In genomic region chr16:166375-167116, GRCh38 we compare ENCODE assay signal across 19 cellular contexts. TPM values are rescaled to one million over a fixed set of nuclear protein-coding genes. Genes with fewer than 3 reads are reported as not detected.
DNase-seq lines count a peak whose midpoint lies in the region; ATAC-seq, FAIRE-seq and TF ChIP-seq lines count a peak whose summit lies in the region.
"Had no signal": no experiment of that assay in that cellular context is flagged by ENCODE, and none has a peak within 500 bp of the region (broad histone marks: within the 10 kb centered on the region; RNA-seq: fewer than 3 reads in every experiment).

No MANE protein-coding gene starts in this region.

- H3K4me3 Mint-ChIP-seq in stimulated activated naive CD8-positive, alpha-beta T cell treated with anti-CD3 and anti-CD28 coated beads, Interleukin-15, Interleukin-2, amounts not matched to agents 100 ng/mL and 50 ng/mL, for 24 hours = peak overlapping the region; percentile 30
- peak overlapping the region; percentile 54 for H3K4me3 Mint-ChIP-seq in WTC11

- no peak for TF ChIP-seq CTCF in WTC11 (IDR thresholded peaks at IDR 0.05)

- no peaks in the 10 kb centered on the region for H3K36me3 Mint-ChIP-seq in stimulated activated naive CD8-positive, alpha-beta T cell treated with anti-CD3 and anti-CD28 coated beads, Interleukin-15, Interleukin-2, amounts not matched to agents 100 ng/mL and 50 ng/mL, for 24 hours (ENCODE audit: low read depth)
- H3K36me3 Mint-ChIP-seq in WTC11 = no peaks in the 10 kb centered on the region

- H3K27me3 Mint-ChIP-seq in stimulated activated naive CD8-positive, alpha-beta T cell treated with anti-CD3 and anti-CD28 coated beads, Interleukin-15, Interleukin-2, amounts not matched to agents 100 ng/mL and 50 ng/mL, for 24 hours = peaks cover 50% of the 10 kb centered on the region
- H3K27me3 Mint-ChIP-seq in WTC11 (ENCODE audit: low read depth) = peaks cover 87% of the 10 kb centered on the region

- no peak for FAIRE-seq in frontal cortex (lab: Jason Lieb, UNC)

- ATAC-seq in stimulated activated naive CD8-positive, alpha-beta T cell treated with anti-CD3 and anti-CD28 coated beads, Interleukin-15, Interleukin-2, amounts not matched to agents 100 U/mL and 50 U/mL, for 24 hours = no peak
- ATAC-seq in WTC11 = no peak
- no peak for ATAC-seq in GM19324 (IDR thresholded peaks at IDR 0.05; ENCODE audit: low FRiP score, unreplicated experiment)
- ATAC-seq: sciatic nerve, upper lobe of right lung had no signal

- no peak overlapping the region for H3K27ac Mint-ChIP-seq in stimulated activated naive CD8-positive, alpha-beta T cell treated with anti-CD3 and anti-CD28 coated beads, Interleukin-15, Interleukin-2, amounts not matched to agents 100 ng/mL and 50 ng/mL, for 24 hours
- no peak overlapping the region for H3K27ac Mint-ChIP-seq in WTC11

- POLR2A ChIA-PET in WTC11 (lab: Charles Lee) = no interaction called here

- no peaks in the 10 kb centered on the region for H3K9me3 Mint-ChIP-seq in stimulated activated naive CD8-positive, alpha-beta T cell treated with anti-CD3 and anti-CD28 coated beads, Interleukin-15, Interleukin-2, amounts not matched to agents 100 ng/mL and 50 ng/mL, for 24 hours
- H3K9me3 Mint-ChIP-seq in WTC11 = no peaks in the 10 kb centered on the region

- H3K4me1 Mint-ChIP-seq in stimulated activated naive CD8-positive, alpha-beta T cell treated with anti-CD3 and anti-CD28 coated beads, Interleukin-15, Interleukin-2, amounts not matched to agents 100 ng/mL and 50 ng/mL, for 24 hours (ENCODE audit: low read depth) = peaks cover 16% of the 10 kb centered on the region
- peaks cover 23% of the 10 kb centered on the region for H3K4me1 Mint-ChIP-seq in WTC11

- CTCF ChIA-PET in WTC11 (lab: Charles Lee) = interaction anchor here (0.7 to 2.0 kb wide), 8 partner anchors 14 to 196 kb away, joined by 3 to 5 read pairs (median 4); partner anchors contain the start of gene HBQ1

- no peak for DNase-seq in stimulated activated naive CD8-positive, alpha-beta T cell treated with anti-CD3 and anti-CD28 coated beads, Interleukin-15, Interleukin-2, amounts not matched to agents 100 U/mL and 50 U/mL, for 24 hours
- DNase-seq in WTC11 (ENCODE audit: low spot score) (no peak), iPS-NIHi7 (ENCODE audit: extremely low spot score) (peak; percentile 13), SK-N-DZ (ENCODE audit: low spot score) (no peak), GM19240 (ENCODE audit: insufficient read length, low spot score) (no peak), frontal cortex (ENCODE audit: low spot score in 2 of 2) (no peak)
- DNase-seq: activated CD4-positive, alpha-beta T cell treated with anti-CD3 and anti-CD28 coated beads, Interleukin-2, amount 50 U/mL, for 48 hours; aorta; dermis blood vessel endothelial cell; DMS153; hypothalamus; NCI-H1105; NCI-H226; SJCRH30; upper lobe of right lung had no signal

TF ChIP-seq in WTC11, 78 proteins besides CTCF, POLR2A, EP300 and RAD21:
- TF ChIP-seq ZNF263 (CRISPR knock-in tag; IDR thresholded peaks at IDR 0.05; ENCODE audit: low read depth) (peak; percentile 80; the same call in 1 of the 2 replicates), CREB1 (CRISPR knock-in tag; IDR thresholded peaks at IDR 0.05) (no peak), SP1 (CRISPR knock-in tag; conservative IDR thresholded peaks at IDR 0.05) (0 out of 2 replicates have a peak, but pooled peaks have one; percentile 14)

RNA-seq across cellular contexts. Expression of gene HBM, which starts 0.8 kb away (rescaled TPM):
- not detected in 3 replicates for total RNA-seq in WTC11 (2021)
- polyA plus RNA-seq in SK-N-DZ (2014; cell fraction: cytosol; rRNA removed) = not detected in 2 replicates
- not detected in 2 replicates for polyA plus RNA-seq in SK-N-DZ (2014; cell fraction: nucleus; rRNA removed)
- total RNA-seq in frontal cortex = 29.3 TPM
- total RNA-seq: dermis blood vessel endothelial cell, HT1080, SJCRH30, upper lobe of right lung had no signal
- polyA plus RNA-seq: aorta had no signal

RNA-seq across cellular contexts. Expression of gene HBA2, which starts 6.1 kb away (rescaled TPM):
- 1.8 to 2.6 TPM (median 2.4 TPM) in 3 replicates for total RNA-seq in WTC11 (2021)
- 0.55 TPM in 1 of 2 replicates, not detected in the other for polyA plus RNA-seq in SK-N-DZ (2014; cell fraction: cytosol; rRNA removed)
- not detected in 2 replicates for polyA plus RNA-seq in SK-N-DZ (2014; cell fraction: nucleus; rRNA removed)
- 823 TPM for total RNA-seq in frontal cortex
- total RNA-seq: dermis blood vessel endothelial cell, HT1080, SJCRH30 had no signal

RNA-seq across cellular contexts. Expression of gene HBA1, which starts 9.9 kb away (rescaled TPM):
- total RNA-seq in WTC11 (2021) (2.1 to 3.4 TPM (median 3.1 TPM) in 3 replicates), frontal cortex (371 TPM)
- polyA plus RNA-seq in SK-N-DZ (2014; cell fraction: cytosol; rRNA removed) = not detected in 2 replicates
- polyA plus RNA-seq in SK-N-DZ (2014; cell fraction: nucleus; rRNA removed) = not detected in 2 replicates
- total RNA-seq: dermis blood vessel endothelial cell, HT1080, SJCRH30 had no signal

RNA-seq across cellular contexts. Expression of gene HBQ1, which starts 13.7 kb away (rescaled TPM):
- total RNA-seq in WTC11 (2021) = 3.0 to 7.8 TPM (median 5.2 TPM) in 3 replicates
- polyA plus RNA-seq in SK-N-DZ (2014; cell fraction: cytosol; rRNA removed) = 19.6 and 54.2 TPM in 2 replicates
- polyA plus RNA-seq in SK-N-DZ (2014; cell fraction: nucleus; rRNA removed) = 21.9 and 39.2 TPM in 2 replicates
- total RNA-seq in frontal cortex = 6.9 TPM
- total RNA-seq: aorta, SJCRH30, upper lobe of right lung had no signal
- polyA plus RNA-seq: aorta had no signal

RNA-seq across cellular contexts. Expression of gene HBZ, which starts 14.1 kb away (rescaled TPM):
- 0.41 to 0.53 TPM (median 0.52 TPM) in 3 replicates for total RNA-seq in WTC11 (2021)
- not detected in 2 replicates for polyA plus RNA-seq in SK-N-DZ (2014; cell fraction: cytosol; rRNA removed)
- polyA plus RNA-seq in SK-N-DZ (2014; cell fraction: nucleus; rRNA removed) = not detected in 2 replicates
- not detected for total RNA-seq in frontal cortex
- total RNA-seq: aorta, dermis blood vessel endothelial cell, HT1080, sciatic nerve, SJCRH30, upper lobe of right lung had no signal
- polyA plus RNA-seq: aorta had no signal
